Comparison of ENCODE assay signal across 21 cellular contexts in the genomic region with DNA sequence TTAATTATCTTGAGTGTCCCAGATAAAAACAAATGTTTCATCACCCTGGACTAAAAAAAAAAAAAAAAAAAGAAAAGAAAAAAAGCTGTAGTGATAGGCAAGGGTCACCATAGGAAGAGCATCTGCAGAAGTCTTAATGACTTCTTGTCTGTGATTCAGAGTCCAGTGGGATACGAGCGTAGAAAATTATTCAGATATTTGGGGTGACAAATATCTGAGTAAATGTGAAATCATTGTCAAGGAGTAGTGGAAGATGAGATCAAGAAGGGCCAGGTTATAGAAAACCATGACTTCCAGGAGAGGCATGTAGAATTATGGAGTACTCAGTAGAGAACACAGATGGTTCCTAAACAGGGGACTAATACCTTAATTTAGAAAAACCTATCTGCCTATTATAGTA.
DNase-seq lines count a peak whose midpoint lies in the region; ATAC-seq and TF ChIP-seq lines count a peak whose summit lies in the region.
"Had no signal": no experiment of that assay in that cellular context is flagged by ENCODE, and none has a peak within 500 bp of the region (broad histone marks: within the 10 kb centered on the region; RNA-seq: fewer than 3 reads in every experiment).

No MANE protein-coding gene starts in this region.

- H3K36me3 Mint-ChIP-seq in HFFc6 (ENCODE audit: low read depth), result peaks cover 5% of the 10 kb centered on the region; the same call in 1 of the 2 replicates
- H3K36me3 Mint-ChIP-seq: CD4-positive, CD25-positive, alpha-beta regulatory T cell had no signal

- DNase-seq in DMS79 (lab: John Stamatoyannopoulos, UW), result peak; percentile 14
- peak; percentile 32 for DNase-seq in HFFc6
- peak; percentile 65 for DNase-seq in kidney tubule cell (ENCODE audit: low spot score)
- DNase-seq in HK-2 (ENCODE audit: unreplicated experiment), result no peak
- DNase-seq in stimulated activated CD4-positive, alpha-beta T cell treated with anti-CD3 and anti-CD28 coated beads, Interleukin-15, amount 100 ng/mL, for 24 hours, result no peak
- DNase-seq in GF-D8 (lab: John Stamatoyannopoulos, UW), result no peak
- DNase-seq: CD4-positive, CD25-positive, alpha-beta regulatory T cell; DND-41; KG1; NCI-H1092 treated with DMSO at 0.1 percent for 48 hours; NCI-H1436 treated with DMSO at 0.1 percent for 48 hours; NCI-H2029; NCI-H345; NCI-H524; NCI-H774; Peyer's patch had no signal

- no peak for ATAC-seq in HG02610 (IDR thresholded peaks at IDR 0.05; ENCODE audit: unreplicated experiment)
- ATAC-seq: Right ventricle myocardium inferior had no signal

- H3K27me3 Mint-ChIP-seq in HFFc6 (ENCODE audit: insufficient read depth), result peaks cover 5% of the 10 kb centered on the region
- H3K27me3 Mint-ChIP-seq: B cell; CD4-positive, CD25-positive, alpha-beta regulatory T cell had no signal

- H3K27ac Mint-ChIP-seq in HFFc6, result peak overlapping the region; percentile 30
- H3K27ac Mint-ChIP-seq: B cell; CD4-positive, CD25-positive, alpha-beta regulatory T cell had no signal

- H3K27ac ChIP-seq in VCaP, result peak overlapping the region; percentile 21
- H3K27ac ChIP-seq: HL-60, Peyer's patch had no signal

- no peak for TF ChIP-seq CTCF in HFFc6 (IDR thresholded peaks at IDR 0.05)
- TF ChIP-seq CTCF in VCaP (conservative IDR thresholded peaks at IDR 0.05), result no peak

- H3K9me3 Mint-ChIP-seq in HFFc6, result no peaks in the 10 kb centered on the region

- H3K4me1 Mint-ChIP-seq in HFFc6 (ENCODE audit: low read depth), result peaks cover 46% of the 10 kb centered on the region
- H3K4me1 Mint-ChIP-seq: B cell had no signal

- H3K4me3 Mint-ChIP-seq in HFFc6, result no peak overlapping the region; the same call in 1 of the 2 replicates
- H3K4me3 Mint-ChIP-seq: B cell; CD4-positive, CD25-positive, alpha-beta regulatory T cell had no signal

Comparison
In these comparisons a context has a peak if more than half of its experiments do, and no peak if none do; other contexts are left out.
1. DNase-seq: peak in DMS79 (single experiment), HFFc6 (single experiment) and kidney tubule cell (single experiment); none in HK-2 (single experiment), stimulated activated CD4-positive, alpha-beta T cell treated with anti-CD3 and anti-CD28 coated beads, Interleukin-15, amount 100 ng/mL, for 24 hours (single experiment) and GF-D8 (single experiment).